Comparison of ENCODE assay signal across 1 cellular context in the genomic region with DNA sequence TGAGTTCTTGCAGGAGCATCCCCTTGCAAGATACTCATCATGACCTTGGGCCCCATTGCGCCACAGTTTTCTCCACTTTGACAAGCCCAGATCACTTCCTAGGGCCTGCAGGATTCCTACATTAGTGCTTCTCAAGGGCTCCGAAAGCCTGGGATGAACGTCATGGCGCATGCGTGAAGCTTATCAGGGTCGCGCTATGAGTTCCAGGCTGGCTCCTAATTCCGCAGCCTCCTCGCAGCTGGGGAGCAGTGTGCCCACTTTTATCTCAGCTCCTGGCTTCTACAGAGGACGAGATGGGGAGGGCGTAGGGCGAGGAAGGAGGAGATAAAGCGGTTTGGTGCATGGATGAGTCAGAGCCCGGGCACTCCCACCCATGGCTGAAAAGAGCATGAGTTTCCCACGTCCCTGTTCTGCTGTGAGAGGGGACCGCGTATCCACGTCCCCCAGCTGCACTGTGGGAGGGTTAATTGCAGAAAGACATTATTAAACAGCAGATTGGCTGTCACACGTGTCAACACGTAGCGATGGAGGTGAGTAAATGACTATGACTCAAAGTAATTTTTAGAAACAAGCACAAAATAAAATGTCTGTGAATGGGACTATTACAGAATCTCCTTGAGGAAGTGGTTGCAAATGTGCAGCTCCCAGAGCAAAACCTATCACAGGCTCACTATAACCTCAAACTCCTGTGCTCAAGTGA.
TF ChIP-seq lines count a peak whose summit lies in the region.

No MANE protein-coding gene starts in this region.

TF ChIP-seq in K562, 482 proteins besides CTCF, POLR2A, EP300 and RAD21 (continued from another document and continues in another):
- TF ChIP-seq, protein P1, sequence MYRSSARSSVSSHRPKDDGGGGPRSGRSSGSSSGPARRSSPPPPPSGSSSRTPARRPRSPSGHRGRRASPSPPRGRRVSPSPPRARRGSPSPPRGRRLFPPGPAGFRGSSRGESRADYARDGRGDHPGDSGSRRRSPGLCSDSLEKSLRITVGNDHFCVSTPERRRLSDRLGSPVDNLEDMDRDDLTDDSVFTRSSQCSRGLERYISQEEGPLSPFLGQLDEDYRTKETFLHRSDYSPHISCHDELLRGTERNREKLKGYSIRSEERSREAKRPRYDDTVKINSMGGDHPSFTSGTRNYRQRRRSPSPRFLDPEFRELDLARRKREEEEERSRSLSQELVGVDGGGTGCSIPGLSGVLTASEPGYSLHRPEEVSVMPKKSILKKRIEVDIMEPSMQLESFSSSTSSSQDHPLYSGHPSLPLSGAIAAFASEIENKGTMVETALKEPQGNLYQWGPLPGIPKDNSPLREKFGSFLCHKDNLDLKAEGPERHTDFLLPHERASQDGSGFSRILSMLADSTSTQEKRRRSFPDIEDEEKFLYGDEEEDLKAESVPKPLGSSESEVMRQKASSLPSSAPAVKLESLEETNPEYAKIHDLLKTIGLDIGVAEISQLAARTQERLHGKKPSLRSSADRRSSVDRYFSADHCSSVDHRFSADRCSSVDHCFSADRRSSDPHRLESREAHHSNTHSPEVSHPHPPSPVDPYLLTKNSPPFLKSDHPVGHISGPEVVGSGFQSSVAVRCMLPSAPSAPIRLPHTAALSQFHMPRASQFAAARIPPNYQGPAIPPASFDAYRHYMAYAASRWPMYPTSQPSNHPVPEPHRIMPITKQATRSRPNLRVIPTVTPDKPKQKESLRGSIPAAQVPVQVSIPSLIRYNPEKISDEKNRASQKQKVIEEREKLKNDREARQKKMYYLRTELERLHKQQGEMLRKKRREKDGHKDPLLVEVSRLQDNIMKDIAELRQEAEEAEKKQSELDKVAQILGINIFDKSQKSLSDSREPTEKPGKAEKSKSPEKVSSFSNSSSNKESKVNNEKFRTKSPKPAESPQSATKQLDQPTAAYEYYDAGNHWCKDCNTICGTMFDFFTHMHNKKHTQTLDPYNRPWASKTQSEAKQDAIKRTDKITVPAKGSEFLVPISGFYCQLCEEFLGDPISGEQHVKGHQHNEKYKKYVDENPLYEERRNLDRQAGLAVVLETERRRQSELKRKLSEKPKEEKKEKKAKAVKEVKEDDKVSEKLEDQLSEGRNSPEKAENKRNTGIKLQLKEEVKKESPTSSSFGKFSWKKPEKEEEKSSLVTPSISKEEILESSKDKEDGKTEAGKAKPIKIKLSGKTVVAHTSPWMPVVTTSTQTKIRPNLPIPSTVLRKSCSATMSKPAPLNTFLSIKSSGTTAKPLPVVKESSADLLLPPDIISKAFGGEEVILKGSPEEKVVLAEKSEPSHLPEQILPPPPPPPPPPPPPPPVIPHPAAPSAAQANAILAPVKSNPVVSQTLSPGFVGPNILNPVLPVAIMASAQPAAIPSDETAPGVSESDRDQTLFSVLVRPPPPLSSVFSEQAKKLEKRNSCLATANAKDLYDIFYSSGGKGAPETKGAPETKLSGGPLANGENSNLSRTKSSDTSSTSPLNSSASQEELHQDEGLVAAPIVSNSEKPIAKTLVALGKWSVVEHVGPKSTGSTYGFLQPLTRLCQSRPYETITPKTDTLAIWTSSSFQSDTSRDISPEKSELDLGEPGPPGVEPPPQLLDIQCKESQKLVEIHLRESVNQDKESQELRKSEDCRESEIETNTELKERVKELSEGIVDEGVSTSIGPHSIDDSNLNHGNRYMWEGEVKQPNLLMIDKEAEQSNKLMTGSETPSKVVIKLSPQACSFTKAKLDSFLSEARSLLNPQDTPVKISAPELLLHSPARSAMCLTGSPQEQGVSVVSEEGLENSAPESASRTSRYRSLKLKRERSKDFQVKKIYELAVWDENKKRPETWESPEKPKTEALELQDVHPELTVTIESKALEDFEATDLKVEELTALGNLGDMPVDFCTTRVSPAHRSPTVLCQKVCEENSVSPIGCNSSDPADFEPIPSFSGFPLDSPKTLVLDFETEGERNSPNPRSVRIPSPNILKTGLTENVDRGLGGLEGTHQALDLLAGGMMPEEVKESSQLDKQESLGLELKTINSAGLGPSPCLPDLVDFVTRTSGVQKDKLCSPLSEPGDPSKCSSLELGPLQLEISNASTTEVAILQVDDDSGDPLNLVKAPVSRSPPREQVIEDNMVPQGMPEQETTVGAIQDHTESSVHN (IDR thresholded peaks at IDR 0.05; ENCODE audit: borderline replicate concordance in 1 of 2, low read depth in 1 of 2) = no peak
- no peak for TF ChIP-seq ETS2 (tag; IDR thresholded peaks at IDR 0.05; ENCODE audit: borderline replicate concordance, poor library complexity, severe bottlenecking)
- peak; percentile 98 for TF ChIP-seq LCOR (CRISPR knock-in tag; IDR thresholded peaks at IDR 0.05)
- TF ChIP-seq, protein P2, sequence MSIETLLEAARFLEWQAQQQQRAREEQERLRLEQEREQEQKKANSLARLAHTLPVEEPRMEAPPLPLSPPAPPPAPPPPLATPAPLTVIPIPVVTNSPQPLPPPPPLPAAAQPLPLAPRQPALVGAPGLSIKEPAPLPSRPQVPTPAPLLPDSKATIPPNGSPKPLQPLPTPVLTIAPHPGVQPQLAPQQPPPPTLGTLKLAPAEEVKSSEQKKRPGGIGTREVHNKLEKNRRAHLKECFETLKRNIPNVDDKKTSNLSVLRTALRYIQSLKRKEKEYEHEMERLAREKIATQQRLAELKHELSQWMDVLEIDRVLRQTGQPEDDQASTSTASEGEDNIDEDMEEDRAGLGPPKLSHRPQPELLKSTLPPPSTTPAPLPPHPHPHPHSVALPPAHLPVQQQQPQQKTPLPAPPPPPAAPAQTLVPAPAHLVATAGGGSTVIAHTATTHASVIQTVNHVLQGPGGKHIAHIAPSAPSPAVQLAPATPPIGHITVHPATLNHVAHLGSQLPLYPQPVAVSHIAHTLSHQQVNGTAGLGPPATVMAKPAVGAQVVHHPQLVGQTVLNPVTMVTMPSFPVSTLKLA (conservative IDR thresholded peaks at IDR 0.05) = peak in 1 of 2 experiments; percentile 66; a peak in 2 of 4 replicates
- TF ChIP-seq, protein P3, sequence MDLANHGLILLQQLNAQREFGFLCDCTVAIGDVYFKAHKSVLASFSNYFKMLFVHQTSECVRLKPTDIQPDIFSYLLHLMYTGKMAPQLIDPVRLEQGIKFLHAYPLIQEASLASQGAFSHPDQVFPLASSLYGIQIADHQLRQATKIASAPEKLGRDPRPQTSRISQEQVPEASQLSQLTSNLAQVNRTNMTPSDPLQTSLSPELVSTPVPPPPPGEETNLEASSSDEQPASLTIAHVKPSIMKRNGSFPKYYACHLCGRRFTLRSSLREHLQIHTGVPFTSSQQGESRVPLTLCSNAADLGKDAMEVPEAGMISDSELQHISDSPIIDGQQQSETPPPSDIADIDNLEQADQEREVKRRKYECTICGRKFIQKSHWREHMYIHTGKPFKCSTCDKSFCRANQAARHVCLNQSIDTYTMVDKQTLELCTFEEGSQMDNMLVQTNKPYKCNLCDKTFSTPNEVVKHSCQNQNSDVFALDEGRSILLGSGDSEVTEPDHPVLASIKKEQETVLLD (IDR thresholded peaks at IDR 0.05) = peak; percentile 85
- TF ChIP-seq RUNX1 (IDR thresholded peaks at IDR 0.05; ENCODE audit: low read depth) = peak; percentile 71; the same call in 1 of the 2 replicates
- TF ChIP-seq HCFC1 (IDR thresholded peaks at IDR 0.05; ENCODE audit: low read depth, low read length) = 0 out of 2 replicates have a peak, but pooled peaks have one; percentile 34
- TF ChIP-seq NR4A1 (CRISPR knock-in tag; IDR thresholded peaks at IDR 0.05) = no peak
- 0 out of 2 replicates have a peak, but pooled peaks have one; percentile 24 for TF ChIP-seq NR4A1 (tag; IDR thresholded peaks at IDR 0.05)
- TF ChIP-seq, protein P4, sequence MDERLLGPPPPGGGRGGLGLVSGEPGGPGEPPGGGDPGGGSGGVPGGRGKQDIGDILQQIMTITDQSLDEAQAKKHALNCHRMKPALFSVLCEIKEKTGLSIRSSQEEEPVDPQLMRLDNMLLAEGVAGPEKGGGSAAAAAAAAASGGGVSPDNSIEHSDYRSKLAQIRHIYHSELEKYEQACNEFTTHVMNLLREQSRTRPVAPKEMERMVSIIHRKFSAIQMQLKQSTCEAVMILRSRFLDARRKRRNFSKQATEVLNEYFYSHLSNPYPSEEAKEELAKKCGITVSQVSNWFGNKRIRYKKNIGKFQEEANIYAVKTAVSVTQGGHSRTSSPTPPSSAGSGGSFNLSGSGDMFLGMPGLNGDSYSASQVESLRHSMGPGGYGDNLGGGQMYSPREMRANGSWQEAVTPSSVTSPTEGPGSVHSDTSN (CRISPR knock-in tag; IDR thresholded peaks at IDR 0.05; ENCODE audit: low read depth) = no peak
- TF ChIP-seq, protein P4 (tag; conservative IDR thresholded peaks at IDR 0.05; ENCODE audit: low read depth) = peak; percentile 93
- TF ChIP-seq, protein P5, sequence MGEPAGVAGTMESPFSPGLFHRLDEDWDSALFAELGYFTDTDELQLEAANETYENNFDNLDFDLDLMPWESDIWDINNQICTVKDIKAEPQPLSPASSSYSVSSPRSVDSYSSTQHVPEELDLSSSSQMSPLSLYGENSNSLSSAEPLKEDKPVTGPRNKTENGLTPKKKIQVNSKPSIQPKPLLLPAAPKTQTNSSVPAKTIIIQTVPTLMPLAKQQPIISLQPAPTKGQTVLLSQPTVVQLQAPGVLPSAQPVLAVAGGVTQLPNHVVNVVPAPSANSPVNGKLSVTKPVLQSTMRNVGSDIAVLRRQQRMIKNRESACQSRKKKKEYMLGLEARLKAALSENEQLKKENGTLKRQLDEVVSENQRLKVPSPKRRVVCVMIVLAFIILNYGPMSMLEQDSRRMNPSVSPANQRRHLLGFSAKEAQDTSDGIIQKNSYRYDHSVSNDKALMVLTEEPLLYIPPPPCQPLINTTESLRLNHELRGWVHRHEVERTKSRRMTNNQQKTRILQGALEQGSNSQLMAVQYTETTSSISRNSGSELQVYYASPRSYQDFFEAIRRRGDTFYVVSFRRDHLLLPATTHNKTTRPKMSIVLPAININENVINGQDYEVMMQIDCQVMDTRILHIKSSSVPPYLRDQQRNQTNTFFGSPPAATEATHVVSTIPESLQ (CRISPR knock-in tag; IDR thresholded peaks at IDR 0.05) = peak; percentile 89
- peak; percentile 89 for TF ChIP-seq POLR2AphosphoS5 (IDR thresholded peaks at IDR 0.05; ENCODE audit: control insufficient read depth, insufficient read depth, low read depth, low read length)
- no peak for TF ChIP-seq MIER1 (IDR thresholded peaks at IDR 0.05; ENCODE audit: low read depth)
- TF ChIP-seq GABPA (tag; conservative IDR thresholded peaks at IDR 0.05; ENCODE audit: low read depth) = 0 out of 2 replicates have a peak, but pooled peaks have one; percentile 23
- peak; percentile 67; the same call in 1 of the 2 replicates for TF ChIP-seq L3MBTL2 (IDR thresholded peaks at IDR 0.05)
- TF ChIP-seq HMG20B (CRISPR knock-in tag; IDR thresholded peaks at IDR 0.05) = no peak
- TF ChIP-seq, protein P6, sequence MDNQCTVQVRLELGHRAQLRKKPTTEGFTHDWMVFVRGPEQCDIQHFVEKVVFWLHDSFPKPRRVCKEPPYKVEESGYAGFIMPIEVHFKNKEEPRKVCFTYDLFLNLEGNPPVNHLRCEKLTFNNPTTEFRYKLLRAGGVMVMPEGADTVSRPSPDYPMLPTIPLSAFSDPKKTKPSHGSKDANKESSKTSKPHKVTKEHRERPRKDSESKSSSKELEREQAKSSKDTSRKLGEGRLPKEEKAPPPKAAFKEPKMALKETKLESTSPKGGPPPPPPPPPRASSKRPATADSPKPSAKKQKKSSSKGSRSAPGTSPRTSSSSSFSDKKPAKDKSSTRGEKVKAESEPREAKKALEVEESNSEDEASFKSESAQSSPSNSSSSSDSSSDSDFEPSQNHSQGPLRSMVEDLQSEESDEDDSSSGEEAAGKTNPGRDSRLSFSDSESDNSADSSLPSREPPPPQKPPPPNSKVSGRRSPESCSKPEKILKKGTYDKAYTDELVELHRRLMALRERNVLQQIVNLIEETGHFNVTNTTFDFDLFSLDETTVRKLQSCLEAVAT (IDR thresholded peaks at IDR 0.05) = 0 out of 4 replicates have a peak, but pooled peaks of 1 of the 2 experiments have one; percentile 21
- peak; percentile 81 for TF ChIP-seq CREM (IDR thresholded peaks at IDR 0.05; ENCODE audit: low read depth)
- TF ChIP-seq, protein P7, sequence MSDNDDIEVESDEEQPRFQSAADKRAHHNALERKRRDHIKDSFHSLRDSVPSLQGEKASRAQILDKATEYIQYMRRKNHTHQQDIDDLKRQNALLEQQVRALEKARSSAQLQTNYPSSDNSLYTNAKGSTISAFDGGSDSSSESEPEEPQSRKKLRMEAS (CRISPR knock-in tag; IDR thresholded peaks at IDR 0.05) = peak; percentile 76
- no peak for TF ChIP-seq ZBTB8A (IDR thresholded peaks at IDR 0.05; ENCODE audit: partially characterized antibody)
- peak; percentile 88 for TF ChIP-seq GATA2 (CRISPR knock-in tag; IDR thresholded peaks at IDR 0.05)
- 0 out of 2 replicates have a peak, but pooled peaks have one; percentile 64 for TF ChIP-seq ZEB2 (IDR thresholded peaks at IDR 0.05)
- peak; percentile 52; the same call in 1 of the 2 replicates for TF ChIP-seq CBX5 (IDR thresholded peaks at IDR 0.05; ENCODE audit: borderline replicate concordance, low read depth)
- TF ChIP-seq ESRRA (IDR thresholded peaks at IDR 0.05; ENCODE audit: borderline replicate concordance, low read depth) = peak; percentile 80
- peak; percentile 49; the same call in 1 of the 2 replicates for TF ChIP-seq CC2D1A (IDR thresholded peaks at IDR 0.05)
- peak; percentile 23; the same call in 1 of the 2 replicates for TF ChIP-seq GABPB1 (CRISPR knock-in tag; IDR thresholded peaks at IDR 0.05)
